9 cellular contexts compared by ENCODE assay signal in genomic region chr12:106724934-106725333, GRCh38.
"Had no signal": no experiment of that assay in that cellular context is flagged by ENCODE, and none has a peak within 500 bp of the region (broad histone marks: within the 10 kb centered on the region; RNA-seq: fewer than 3 reads in every experiment).

No MANE protein-coding gene starts in this region.

- H3K4me1 ChIP-seq: HAP-1 had no signal

- H3K4me3 ChIP-seq: GM23248, HAP-1, K562 had no signal

- H3K27ac ChIP-seq: GM23248 had no signal

- H3K9me3 ChIP-seq: HAP-1 had no signal

- DNase-seq: GM23248, GOT3, H7, HFFc6, IMR-90, KG1 had no signal

- ATAC-seq: HCT116, K562 had no signal

- H3K36me3 ChIP-seq: HAP-1 had no signal
